ENCODE assay signal across 8 cellular contexts in genomic region chr9:121298689-121299112, GRCh38. TPM values are rescaled to one million over a fixed set of nuclear protein-coding genes. Genes with fewer than 3 reads are reported as not detected.
DNase-seq lines count a peak whose midpoint lies in the region; ATAC-seq, FAIRE-seq and TF ChIP-seq lines count a peak whose summit lies in the region.

No MANE protein-coding gene starts in this region.

- no peak for TF ChIP-seq POLR2A in GM12891 (IDR thresholded peaks at IDR 0.05; ENCODE audit: low read depth, low read length)

- DNase-seq in Daoy (ENCODE audit: low read depth) (peak; percentile 36), T-helper 17 cell (no peak), cardiac septum (ENCODE audit: low spot score) (peak; percentile 78), posterior vena cava (ENCODE audit: low spot score) (peak; percentile 60), NCI-H1694 (lab: John Stamatoyannopoulos, UW) (no peak), GM12891 (ENCODE audit: insufficient read length, low spot score) (no peak)
- no peak for DNase-seq in stimulated activated CD4-positive, alpha-beta T cell treated with anti-CD3 and anti-CD28 coated beads, Interleukin-4, amount 100 ng/mL, for 1 hour

- ATAC-seq in T-helper 17 cell (no peak), HG02970 (IDR thresholded peaks at IDR 0.05; ENCODE audit: low FRiP score, unreplicated experiment) (no peak)

- H3K27me3 Mint-ChIP-seq in T-helper 17 cell, result peaks cover 28% of the 10 kb centered on the region

- H3K27ac Mint-ChIP-seq in T-helper 17 cell, result peak overlapping the region; percentile 45

- no peaks in the 10 kb centered on the region for H3K9me3 ChIP-seq in T-helper 17 cell (ENCODE audit: control insufficient read depth, low read length, poor library complexity, severe bottlenecking)

- no peak for FAIRE-seq in GM12891 (lab: Jason Lieb, UNC)

- peaks cover 16% of the 10 kb centered on the region for H3K4me1 Mint-ChIP-seq in T-helper 17 cell

- H3K36me3 Mint-ChIP-seq in T-helper 17 cell (ENCODE audit: low read depth), result peaks cover 11% of the 10 kb centered on the region

- intact Hi-C loops in cardiac septum (cut with DNase I) (loop anchor here (1.0 kb wide), 1 partner anchor 11 kb away; no protein-coding TSS in a partner anchor), posterior vena cava (cut with DNase I) (loop anchor here in 1 of 2 donors (2.0 kb wide), 1 partner anchor 18 kb away; no protein-coding TSS in a partner anchor)

- H3K4me3 Mint-ChIP-seq in T-helper 17 cell, result peak overlapping the region; percentile 75

TF ChIP-seq in GM12891, 5 proteins besides CTCF, POLR2A, EP300 and RAD21:
- TF ChIP-seq PAX5 (IDR thresholded peaks at IDR 0.05; ENCODE audit: insufficient read depth, low read length, severe bottlenecking) (no peak), SPI1 (IDR thresholded peaks at IDR 0.05; ENCODE audit: low read depth, low read length) (no peak), POU2F2 (IDR thresholded peaks at IDR 0.05; ENCODE audit: low read depth, low read length) (no peak), POLR2AphosphoS5 (IDR thresholded peaks at IDR 0.05; ENCODE audit: low read depth, low read length) (no peak), TAF1 (IDR thresholded peaks at IDR 0.05; ENCODE audit: low read depth, low read length) (no peak)
TF ChIP-seq in GM12891: peak in this region for 0.

RNA-seq across cellular contexts. Expression of gene GSN, which starts 30.7 kb away (rescaled TPM):
- 94.4 and 95.2 TPM in 2 replicates for total RNA-seq in Daoy (2014; rRNA removed; shearing (Covaris generic))
- total RNA-seq in T-helper 17 cell, result 10 to 100 TPM in 1 of 2 donors, 1 to 10 TPM in 1; 5.4 to 29.6 TPM
- total RNA-seq in cardiac septum, result 855 TPM
- total RNA-seq in posterior vena cava, result 1,000 to 10,000 TPM in 1 of 2 donors, 100 to 1,000 TPM in 1; 590 to 1,544 TPM
- 16.4 TPM for polyA plus RNA-seq in GM12891 (2012; ENCODE audit: low read depth, missing spikeins)

Comparison
In these comparisons a context has a peak if more than half of its experiments do, and no peak if none do; other contexts are left out.
1. DNase-seq: peak in Daoy (single experiment), cardiac septum (single experiment) and posterior vena cava (single experiment); none in T-helper 17 cell (0 of 3), NCI-H1694 (single experiment), GM12891 (single experiment) and stimulated activated CD4-positive, alpha-beta T cell treated with anti-CD3 and anti-CD28 coated beads, Interleukin-4, amount 100 ng/mL, for 1 hour (single experiment).